In genomic region chr9:75096796-75097195, GRCh38 we compare ENCODE assay signal across 14 cellular contexts.
"Had no signal": no experiment of that assay in that cellular context is flagged by ENCODE, and none has a peak within 500 bp of the region (broad histone marks: within the 10 kb centered on the region; RNA-seq: fewer than 3 reads in every experiment).

No MANE protein-coding gene starts in this region.

- H3K4me3 ChIP-seq: gastrocnemius medialis, right atrium auricular region, skin epidermis, tibial artery had no signal

- H3K36me3 ChIP-seq: brain microvascular endothelial cell, gastrocnemius medialis, right atrium auricular region, tibial artery had no signal

- H3K27ac Mint-ChIP-seq: mesothelial cell of epicardium; stimulated activated memory B cell treated with anti-CD40 and anti-IgM and Interleukin-4, amounts not matched to agents 10 μg/mL and 1 μg/mL and 100 μg/mL, for 72 hours; T-helper 2 cell treated with Interferon-gamma antibody and Interleukin-4, amounts not matched to agents 5 μg/mL and 100 μg/mL, for 36 hours had no signal

- H3K27me3 ChIP-seq: brain microvascular endothelial cell, gastrocnemius medialis, right atrium auricular region, tibial artery had no signal

- H3K4me3 Mint-ChIP-seq: activated naive CD4-positive, alpha-beta T cell treated with anti-CD3 and anti-CD28 coated beads, Interleukin-2, amount 50 U/mL, for 24 hours; mesothelial cell of epicardium; stimulated activated memory B cell treated with anti-CD40 and anti-IgM and Interleukin-4, amounts not matched to agents 10 μg/mL and 1 μg/mL and 100 μg/mL, for 72 hours; T-helper 2 cell treated with Interferon-gamma antibody and Interleukin-4, amounts not matched to agents 5 μg/mL and 100 μg/mL, for 36 hours had no signal

- H3K27ac ChIP-seq: brain microvascular endothelial cell, gastrocnemius medialis, right atrium auricular region, skin epidermis, tibial artery had no signal

- H3K36me3 Mint-ChIP-seq: mesothelial cell of epicardium had no signal

- H3K27me3 Mint-ChIP-seq: activated naive CD4-positive, alpha-beta T cell treated with anti-CD3 and anti-CD28 coated beads, Interleukin-2, amount 50 U/mL, for 24 hours; stimulated activated memory B cell treated with anti-CD40 and anti-IgM and Interleukin-4, amounts not matched to agents 10 μg/mL and 1 μg/mL and 100 μg/mL, for 72 hours had no signal

- ATAC-seq: gastrocnemius medialis; left ventricle myocardium superior; stimulated activated memory B cell treated with anti-CD40 and anti-IgM and Interleukin-4, amounts not matched to agents 10 μg/mL and 1 μg/mL and 100 μg/mL, for 72 hours had no signal

- H3K9me3 ChIP-seq: gastrocnemius medialis, right atrium auricular region, tibial artery had no signal

- H3K9me3 Mint-ChIP-seq: activated naive CD4-positive, alpha-beta T cell treated with anti-CD3 and anti-CD28 coated beads, Interleukin-2, amount 50 U/mL, for 24 hours; mesothelial cell of epicardium; stimulated activated memory B cell treated with anti-CD40 and anti-IgM and Interleukin-4, amounts not matched to agents 10 μg/mL and 1 μg/mL and 100 μg/mL, for 72 hours; T-helper 2 cell treated with Interferon-gamma antibody and Interleukin-4, amounts not matched to agents 5 μg/mL and 100 μg/mL, for 36 hours had no signal

- DNase-seq: activated CD4-positive, alpha-beta T cell treated with anti-CD3 and anti-CD28 coated beads, Interleukin-2, amount 50 U/mL, for 1 hour; activated T-cell treated with anti-CD3 and anti-CD28 coated beads for 4 hours; amygdala; brain microvascular endothelial cell; gastrocnemius medialis; left ventricle myocardium superior; posterior cingulate gyrus; tibial artery had no signal
